ENCODE assay signal across 8 cellular contexts in the genomic region with DNA sequence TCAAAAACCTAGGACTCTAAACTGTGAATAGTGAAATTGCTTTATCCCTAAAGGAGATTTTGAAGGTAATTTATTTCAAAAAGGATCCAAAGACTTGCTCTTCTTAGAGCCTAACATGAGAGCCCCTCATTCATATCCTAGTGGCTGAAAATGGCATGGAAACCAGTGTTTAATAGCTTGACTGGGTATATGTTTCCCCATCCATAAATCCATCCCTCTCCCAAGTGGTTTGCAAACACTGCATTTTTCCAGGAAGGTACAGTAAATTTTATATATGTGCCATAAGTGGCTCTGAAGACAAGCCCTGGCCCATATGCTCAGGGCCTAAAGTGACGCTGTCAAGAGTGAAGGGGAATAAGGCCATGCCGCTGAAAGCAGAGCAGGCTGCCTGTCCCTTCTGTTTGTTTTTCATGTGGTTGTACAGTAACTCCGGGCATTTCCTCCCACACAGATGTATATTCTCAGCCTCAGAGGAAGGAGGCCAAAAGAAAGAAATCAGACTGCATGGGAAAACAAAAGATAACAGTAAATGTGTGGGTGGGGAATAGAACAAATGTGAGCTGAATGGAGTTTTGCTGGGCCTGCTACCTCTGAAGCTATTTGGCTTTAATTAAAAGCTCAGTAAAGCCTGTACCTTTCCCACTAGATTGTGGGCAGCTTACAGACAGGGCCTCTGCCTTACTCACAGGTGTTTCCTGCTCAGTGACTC.
DNase-seq lines count a peak whose midpoint lies in the region; ATAC-seq, FAIRE-seq and TF ChIP-seq lines count a peak whose summit lies in the region.

No MANE protein-coding gene starts in this region.

- peak; percentile 7 to 40 (median 27) for TF ChIP-seq CTCF in nephron (IDR thresholded peaks at IDR 0.05; ENCODE audit: unreplicated experiment in 3 of 3)
- TF ChIP-seq CTCF in esophagus squamous epithelium (IDR thresholded peaks at IDR 0.05) = no peak

- no peak for FAIRE-seq in RCC 7860 (lab: Jason Lieb, UNC)

- H3K4me1 Mint-ChIP-seq in nephron = peaks cover 19% of the 10 kb centered on the region

- no peaks in the 10 kb centered on the region for H3K9me3 ChIP-seq in esophagus squamous epithelium

- 27 to 33% methylated on average over 3 of the region's 3 CpGs for WGBS in esophagus squamous epithelium, 2 donors

- no peak overlapping the region for H3K4me3 ChIP-seq in esophagus squamous epithelium

- H3K36me3 ChIP-seq in esophagus squamous epithelium = no peaks in the 10 kb centered on the region

- H3K4me1 ChIP-seq in esophagus squamous epithelium = no peaks in the 10 kb centered on the region

- no peak overlapping the region for H3K4me3 Mint-ChIP-seq in nephron

- H3K27ac ChIP-seq in angular gyrus (ENCODE audit: low read depth, low read length) (peak overlapping the region; percentile 79), esophagus squamous epithelium (no peak overlapping the region)

- ATAC-seq in GM19372 (IDR thresholded peaks at IDR 0.05; ENCODE audit: low read depth, unreplicated experiment) = peak; percentile 88
- peak; percentile 91 for ATAC-seq in HG03039 (IDR thresholded peaks at IDR 0.05; ENCODE audit: unreplicated experiment)

- intact Hi-C loops in esophagus squamous epithelium (cut with DNase I) = no loop called here

- H3K9me3 Mint-ChIP-seq in nephron = peaks cover under 1% of the 10 kb centered on the region

- no peak for TF ChIP-seq POLR2A in esophagus squamous epithelium (IDR thresholded peaks at IDR 0.05)

- DNase-seq in esophagus squamous epithelium (lab: John Stamatoyannopoulos, UW) (no peak), RCC 7860 (ENCODE audit: low spot score) (no peak)
- DNase-seq in stimulated activated CD4-positive, alpha-beta T cell treated with anti-CD3 and anti-CD28 coated beads, Interleukin-4, amount 100 ng/mL, for 1 hour = no peak
- DNase-seq in activated CD4-positive, alpha-beta T cell treated with anti-CD3 and anti-CD28 coated beads for 1 hour = no peak

- no peaks in the 10 kb centered on the region for H3K27me3 Mint-ChIP-seq in nephron (ENCODE audit: low read depth)

- peak overlapping the region; percentile 96 to 97 (median 97) for H3K27ac Mint-ChIP-seq in nephron

- no peaks in the 10 kb centered on the region for H3K27me3 ChIP-seq in esophagus squamous epithelium

- no peaks in the 10 kb centered on the region for H3K36me3 Mint-ChIP-seq in nephron (ENCODE audit: low read depth)

Comparison
In these comparisons a context has a peak if more than half of its experiments do, and no peak if none do; other contexts are left out.
1. CTCF ChIP-seq: peak in nephron (3 of 3); none in esophagus squamous epithelium (0 of 6).